In the genomic region with DNA sequence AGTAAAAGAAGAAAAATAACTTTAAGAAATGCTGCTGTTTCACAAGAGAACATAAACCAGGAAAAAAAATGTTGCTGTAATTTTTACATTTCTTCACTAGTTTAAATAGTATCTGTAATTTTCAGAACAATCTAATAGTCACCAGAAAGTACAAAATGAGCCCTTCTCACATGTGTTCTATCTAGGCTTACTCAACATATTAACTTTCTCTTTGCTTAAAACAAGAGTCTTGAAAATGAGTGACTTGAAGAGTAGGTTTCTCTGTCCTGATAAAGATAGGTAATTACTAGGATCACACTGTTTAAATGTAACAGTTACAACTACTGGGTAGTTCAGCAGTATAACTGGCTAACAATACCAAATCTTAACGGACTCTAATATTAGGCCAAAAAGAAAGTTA, we compare ENCODE assay signal across 15 cellular contexts. TPM values are rescaled to one million over a fixed set of nuclear protein-coding genes. Genes with fewer than 3 reads are reported as not detected.
DNase-seq lines count a peak whose midpoint lies in the region; ATAC-seq and TF ChIP-seq lines count a peak whose summit lies in the region.
"Had no signal": no experiment of that assay in that cellular context is flagged by ENCODE, and none has a peak within 500 bp of the region (broad histone marks: within the 10 kb centered on the region; RNA-seq: fewer than 3 reads in every experiment).

No MANE protein-coding gene starts in this region.

- no peaks in the 10 kb centered on the region for H3K9me3 ChIP-seq in T-helper 17 cell (ENCODE audit: control insufficient read depth, low read length, poor library complexity, severe bottlenecking)
- no peaks in the 10 kb centered on the region for H3K9me3 ChIP-seq in mesodermal cell (ENCODE audit: control insufficient read depth, low read length)
- no peaks in the 10 kb centered on the region for H3K9me3 ChIP-seq in aorta (ENCODE audit: control insufficient read depth, low read length)
- H3K9me3 ChIP-seq: right atrium auricular region had no signal

- H3K36me3 ChIP-seq in mesodermal cell (ENCODE audit: control insufficient read depth, insufficient read depth, low read length): no peaks in the 10 kb centered on the region
- H3K36me3 ChIP-seq in aorta (ENCODE audit: control insufficient read depth in 1 of 2, insufficient read depth in 2 of 2, low read length in 1 of 2): no peaks in the 10 kb centered on the region
- H3K36me3 ChIP-seq: brain microvascular endothelial cell, neural progenitor cell, right atrium auricular region had no signal

- H3K4me3 Mint-ChIP-seq in natural killer cell (no peak overlapping the region), T-helper 17 cell (no peak overlapping the region), CD14-positive monocyte (no peak overlapping the region)
- H3K4me3 Mint-ChIP-seq in natural killer cell treated with Interleukin-12 subunit alpha and Interleukin-12 subunit beta and Interleukin-15 and Interleukin-18, amount 100 ng/mL, for 72 hours: no peak overlapping the region
- H3K4me3 Mint-ChIP-seq: dendritic cell treated with granulocyte-macrophage colony-stimulating factor and Interleukin-4, amounts not matched to agents 40 ng/mL and 50 ng/mL, for 4 days; neural progenitor cell had no signal

- intact Hi-C loops in natural killer cell (cut with micrococcal nuclease) (loop anchor here (5.0 kb wide), 1 partner anchor 36 kb away; a partner anchor contains a TSS), aorta (cut with DNase I) (no loop called here), CD14-positive monocyte (cut with micrococcal nuclease) (no loop called here)

- H3K9me3 Mint-ChIP-seq in natural killer cell (no peaks in the 10 kb centered on the region), CD14-positive monocyte (peaks cover 0 to 4% (median 3%) of the 10 kb centered on the region in 7 donors)
- no peaks in the 10 kb centered on the region for H3K9me3 Mint-ChIP-seq in natural killer cell treated with Interleukin-12 subunit alpha and Interleukin-12 subunit beta and Interleukin-15 and Interleukin-18, amount 100 ng/mL, for 72 hours
- H3K9me3 Mint-ChIP-seq: immature natural killer cell, neural progenitor cell had no signal

- peak overlapping the region; percentile 4 for H3K27ac ChIP-seq in mesodermal cell (ENCODE audit: low read depth, low read length, severe bottlenecking)
- no peak overlapping the region for H3K27ac ChIP-seq in aorta (ENCODE audit: low read depth in 1 of 2, low read length in 2 of 2)
- H3K27ac ChIP-seq: brain microvascular endothelial cell, neural progenitor cell, PC-9, right atrium auricular region had no signal

- H3K4me3 ChIP-seq in mesodermal cell (ENCODE audit: extremely low read depth, insufficient read depth, low read length, poor library complexity, severe bottlenecking) (no peak overlapping the region), aorta (ENCODE audit: low read length in 2 of 2) (no peak overlapping the region)
- H3K4me3 ChIP-seq: lung, neural progenitor cell, PC-9, right atrium auricular region had no signal

- peak overlapping the region; percentile 34 to 79 for H3K27ac Mint-ChIP-seq in natural killer cell
- H3K27ac Mint-ChIP-seq in natural killer cell treated with Interleukin-12 subunit alpha and Interleukin-12 subunit beta and Interleukin-15 and Interleukin-18, amount 100 ng/mL, for 72 hours: no peak overlapping the region
- H3K27ac Mint-ChIP-seq in T-helper 17 cell: peak overlapping the region; percentile 45
- peak overlapping the region in 1 of 7 donors; percentile 50 for H3K27ac Mint-ChIP-seq in CD14-positive monocyte
- H3K27ac Mint-ChIP-seq: dendritic cell treated with granulocyte-macrophage colony-stimulating factor and Interleukin-4, amounts not matched to agents 40 ng/mL and 50 ng/mL, for 4 days; neural progenitor cell had no signal

- no peak for TF ChIP-seq CTCF in natural killer cell (IDR thresholded peaks at IDR 0.05)
- TF ChIP-seq CTCF in CD14-positive monocyte (IDR thresholded peaks at IDR 0.05): no peak

- no peaks in the 10 kb centered on the region for H3K36me3 Mint-ChIP-seq in natural killer cell
- H3K36me3 Mint-ChIP-seq in natural killer cell treated with Interleukin-12 subunit alpha and Interleukin-12 subunit beta and Interleukin-15 and Interleukin-18, amount 100 ng/mL, for 72 hours: no peaks in the 10 kb centered on the region
- no peaks in the 10 kb centered on the region for H3K36me3 Mint-ChIP-seq in T-helper 17 cell (ENCODE audit: low read depth)
- H3K36me3 Mint-ChIP-seq in CD14-positive monocyte: peaks cover 5 to 11% of the 10 kb centered on the region in 2 donors

- H3K27me3 Mint-ChIP-seq in natural killer cell (ENCODE audit: low read depth in 2 of 2) (no peaks in the 10 kb centered on the region), T-helper 17 cell (no peaks in the 10 kb centered on the region), CD14-positive monocyte (ENCODE audit: low read depth in 3 of 3) (no peaks in the 10 kb centered on the region)
- no peaks in the 10 kb centered on the region for H3K27me3 Mint-ChIP-seq in natural killer cell treated with Interleukin-12 subunit alpha and Interleukin-12 subunit beta and Interleukin-15 and Interleukin-18, amount 100 ng/mL, for 72 hours
- H3K27me3 Mint-ChIP-seq: dendritic cell treated with granulocyte-macrophage colony-stimulating factor and Interleukin-4, amounts not matched to agents 40 ng/mL and 50 ng/mL, for 4 days had no signal

- no peaks in the 10 kb centered on the region for H3K27me3 ChIP-seq in aorta (ENCODE audit: control insufficient read depth in 1 of 2, insufficient read depth in 2 of 2, low read length in 1 of 2)
- H3K27me3 ChIP-seq: brain microvascular endothelial cell, neural progenitor cell, right atrium auricular region had no signal

- no peak for ATAC-seq in natural killer cell
- ATAC-seq in natural killer cell treated with Interleukin-12 subunit alpha and Interleukin-12 subunit beta and Interleukin-15 and Interleukin-18, amount 100 ng/mL, for 72 hours: no peak
- no peak for ATAC-seq in T-helper 17 cell
- peak; percentile 16 for ATAC-seq in aorta (ENCODE audit: low FRiP score)
- no peak for ATAC-seq in HG03442 (IDR thresholded peaks at IDR 0.05; ENCODE audit: unreplicated experiment)

- DNase-seq in natural killer cell (no peak), T-helper 17 cell (no peak), aorta (no peak), LoVo (ENCODE audit: low spot score) (no peak), CD14-positive monocyte (ENCODE audit: low spot score) (no peak)
- no peak for DNase-seq in natural killer cell treated with Interleukin-12 subunit alpha and Interleukin-12 subunit beta and Interleukin-15 and Interleukin-18, amount 100 ng/mL, for 72 hours (ENCODE audit: low spot score)
- DNase-seq: PC-9 had no signal

- no CpG with 5 or more reads among the region's 1 CpG for WGBS in mesodermal cell (ENCODE audit: insufficient coverage in 2 of 2), 2 experiments
- WGBS in aorta, 2 donors: 92 to 93% methylated on average over 1 of the region's 1 CpG

- H3K4me1 Mint-ChIP-seq in natural killer cell: peaks cover 38 to 54% of the 10 kb centered on the region in 2 donors
- H3K4me1 Mint-ChIP-seq in natural killer cell treated with Interleukin-12 subunit alpha and Interleukin-12 subunit beta and Interleukin-15 and Interleukin-18, amount 100 ng/mL, for 72 hours (ENCODE audit: low read depth in 2 of 2): peaks cover 24 to 26% of the 10 kb centered on the region in 2 donors
- H3K4me1 Mint-ChIP-seq in T-helper 17 cell: peaks cover 21% of the 10 kb centered on the region
- H3K4me1 Mint-ChIP-seq in CD14-positive monocyte: peaks cover 13% of the 10 kb centered on the region

- H3K4me1 ChIP-seq in mesodermal cell (ENCODE audit: control insufficient read depth, insufficient read depth, low read length, poor library complexity, severe bottlenecking) (no peaks in the 10 kb centered on the region), aorta (ENCODE audit: control insufficient read depth in 1 of 2, insufficient read depth in 2 of 2, low read length in 2 of 2) (peaks cover 3% of the 10 kb centered on the region in 2 donors)

RNA-seq across cellular contexts. Expression of a gene that starts 37.5 kb away (rescaled TPM):
- 100 to 1,000 TPM; 111 to 156 (median 132) TPM for total RNA-seq in natural killer cell
- 10 to 100 TPM; 76.6 to 80.9 TPM for total RNA-seq in natural killer cell treated with Interleukin-12 subunit alpha and Interleukin-12 subunit beta and Interleukin-15 and Interleukin-18, amount 100 ng/mL, for 72 hours
- 100 to 1,000 TPM in 1 of 2 donors, 10 to 100 TPM in 1; 92.7 to 102 TPM for total RNA-seq in T-helper 17 cell
- 72.1 TPM for polyA plus RNA-seq in mesodermal cell (2013, experiment 1 of 2)
- 77.8 TPM for polyA plus RNA-seq in mesodermal cell (2013, experiment 2 of 2)
- total RNA-seq in aorta: 10 to 100 TPM; 57.1 to 60.9 TPM
- polyA plus RNA-seq in aorta: 10 to 100 TPM; 31.7 to 31.9 TPM
- polyA plus RNA-seq in CD14-positive monocyte: 10 to 100 TPM; 67.4 to 71.9 TPM

Comparison
In these comparisons a context has a peak if more than half of its experiments do, and no peak if none do; other contexts are left out.
1. H3K27ac Mint-ChIP-seq: peak in natural killer cell (2 of 2) and T-helper 17 cell (single experiment); none in natural killer cell treated with Interleukin-12 subunit alpha and Interleukin-12 subunit beta and Interleukin-15 and Interleukin-18, amount 100 ng/mL, for 72 hours (0 of 2).